In the genomic region with DNA sequence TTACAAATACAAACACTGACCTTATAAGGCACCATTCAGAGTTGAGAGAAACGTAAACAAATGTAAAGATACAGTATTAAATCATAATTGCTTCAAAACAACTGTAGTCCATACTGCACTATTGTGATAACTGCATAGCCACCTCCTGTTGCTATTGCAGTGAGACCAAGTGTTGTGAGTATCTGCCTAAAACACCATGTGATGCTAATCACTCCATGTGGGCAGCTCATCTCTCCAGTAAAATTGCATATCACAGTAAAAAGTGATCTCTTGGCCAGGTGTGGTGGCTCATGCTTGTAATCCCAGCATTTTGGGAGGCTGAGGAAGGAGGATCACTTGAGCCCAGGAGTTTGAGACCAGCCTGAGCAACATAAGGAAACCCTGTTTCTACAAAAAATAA, we compare ENCODE assay signal across 35 cellular contexts. TPM values are rescaled to one million over a fixed set of nuclear protein-coding genes. Genes with fewer than 3 reads are reported as not detected.
"Had no signal": no experiment of that assay in that cellular context is flagged by ENCODE, and none has a peak within 500 bp of the region (broad histone marks: within the 10 kb centered on the region; RNA-seq: fewer than 3 reads in every experiment).

No MANE protein-coding gene starts in this region.

- H3K27ac ChIP-seq: adrenal gland, ascending aorta, body of pancreas, brain microvascular endothelial cell, breast epithelium, cardiac muscle cell had no signal

- H3K27me3 ChIP-seq: adrenal gland, ascending aorta, body of pancreas, brain microvascular endothelial cell, breast epithelium, cardiac muscle cell had no signal

- DNase-seq: activated effector memory CD4-positive, alpha-beta T cell treated with anti-CD3 and anti-CD28 coated beads, Interleukin-2, amount 50 U/mL, for 16 hours; activated effector memory CD4-positive, alpha-beta T cell treated with Interleukin-2 at 50 U/mL for 16 hours; activated gamma-delta T cell; activated gamma-delta T cell treated with Interleukin-2 at 50 U/mL for 16 hours; activated naive CD4-positive, alpha-beta T cell; activated naive CD4-positive, alpha-beta T cell treated with anti-CD3 and anti-CD28 coated beads for 36 hours; activated naive CD4-positive, alpha-beta T cell treated with anti-CD3 and anti-CD28 coated beads, Interleukin-2, amount 10 ng/mL, durations not matched to agents 7 days and 5 days; activated naive CD4-positive, alpha-beta T cell treated with anti-CD3 and anti-CD28 coated beads, Interleukin-2, amount 50 U/mL, for 16 hours; activated naive CD4-positive, alpha-beta T cell treated with Interleukin-2 at 50 U/mL for 16 hours; activated naive CD8-positive, alpha-beta T cell treated with anti-CD3 and anti-CD28 coated beads for 36 hours; activated naive CD8-positive, alpha-beta T cell treated with anti-CD3 and anti-CD28 coated beads, Interleukin-2, amount 10 ng/mL, durations not matched to agents 7 days and 5 days; activated naive CD8-positive, alpha-beta T cell treated with anti-CD3 and anti-CD28 coated beads, Interleukin-2, amount 50 U/mL, for 24 hours; activated T-cell treated with anti-CD3 and anti-CD28 coated beads, Interleukin-2, amount 50 U/mL, for 24 hours; activated T-cell treated with anti-CD3 and anti-CD28 coated beads, Interleukin-2, amount 50 U/mL, for 4 hours; activated T-cell treated with anti-CD3 and anti-CD28 coated beads, Interleukin-2, amount 50 U/mL, for 48 hours; activated T-cell treated with anti-CD3 and anti-CD28 coated beads, Interleukin-2, amount 50 U/mL, for 72 hours; adrenal gland; amniotic stem cell; amygdala; anterior cingulate cortex; aorta; body of pancreas; brain microvascular endothelial cell; caudate nucleus; central memory CD4-positive, alpha-beta T cell; cerebellar nuclear complex had no signal

- H3K4me1 ChIP-seq: adrenal gland, ascending aorta, body of pancreas, breast epithelium had no signal

- FAIRE-seq: astrocyte, bronchial epithelial cell had no signal

- H3K4me3 ChIP-seq: adrenal gland, ascending aorta, body of pancreas, breast epithelium, cardiac muscle cell had no signal

- H3K36me3 ChIP-seq: adrenal gland, ascending aorta, brain microvascular endothelial cell, breast epithelium, cardiac muscle cell had no signal

- ATAC-seq: activated naive CD4-positive, alpha-beta T cell treated with anti-CD3 and anti-CD28 coated beads, Interleukin-2, amount 50 U/mL, for 72 hours; activated naive CD8-positive, alpha-beta T cell treated with anti-CD3 and anti-CD28 coated beads, Interleukin-2, amount 50 U/mL, for 24 hours; activated T-cell treated with anti-CD3 and anti-CD28 coated beads, Interleukin-2, amount 50 U/mL, for 4 hours; activated T-cell treated with anti-CD3 and anti-CD28 coated beads, Interleukin-2, amount 50 U/mL, for 72 hours; activated T-helper 17 cell treated with anti-CD3 and anti-CD28 coated beads, Interleukin-2, amount 50 U/mL, for 72 hours; body of pancreas had no signal

RNA-seq across cellular contexts. Expression of gene PRF1, which starts 26.8 kb away (rescaled TPM):
- total RNA-seq: bronchial epithelial cell, cardiac muscle cell, cerebellum, chondrocyte had no signal
- polyA plus RNA-seq: cardiac muscle cell had no signal

RNA-seq across cellular contexts. Expression of gene ADAMTS14, which starts 43.0 kb away (rescaled TPM):
- total RNA-seq: activated naive CD4-positive, alpha-beta T cell treated with anti-CD3 and anti-CD28 coated beads for 36 hours; activated naive CD8-positive, alpha-beta T cell treated with anti-CD3 and anti-CD28 coated beads, Interleukin-2, amount 10 ng/mL, durations not matched to agents 7 days and 5 days had no signal
